1 cellular context compared by ENCODE assay signal in the genomic region with DNA sequence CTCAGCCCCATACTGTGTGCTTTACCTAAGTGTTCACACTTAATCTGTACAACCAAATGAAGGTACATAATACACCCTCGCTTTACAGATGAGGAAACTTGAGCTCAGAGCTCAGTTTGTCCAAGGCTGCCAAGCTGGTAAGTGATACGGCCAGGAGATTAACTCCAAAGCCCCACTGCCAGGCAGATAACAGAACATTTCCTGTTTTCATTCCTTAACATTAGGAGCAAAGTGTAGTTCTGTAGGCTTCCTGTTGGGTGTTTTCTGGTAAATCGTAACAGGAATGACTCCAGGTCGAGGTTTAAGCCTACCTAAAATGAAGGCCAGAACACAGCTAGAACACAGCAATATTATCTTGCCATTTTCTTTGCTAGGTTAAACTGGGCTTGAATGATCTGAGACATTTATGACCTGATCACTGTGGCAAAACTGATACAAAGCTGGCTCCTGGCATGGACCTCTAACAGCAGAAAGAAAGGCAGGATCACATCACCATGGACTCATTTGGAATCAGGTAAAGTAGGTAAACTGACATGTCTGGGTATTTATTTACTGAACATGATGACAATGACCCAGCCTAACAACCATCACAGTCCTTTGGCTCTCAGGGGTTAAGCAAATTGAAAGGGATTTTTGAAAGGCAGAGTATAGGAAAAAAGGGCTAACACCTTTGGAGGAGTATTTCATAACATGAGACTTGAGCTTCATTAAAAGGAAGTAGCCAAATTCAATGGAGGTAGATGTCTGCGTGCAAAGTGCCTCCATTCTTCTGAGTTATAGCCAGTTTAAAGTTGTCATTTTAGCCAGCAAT.
TF ChIP-seq lines count a peak whose summit lies in the region.

No MANE protein-coding gene starts in this region.

TF ChIP-seq in endothelial cell of umbilical vein, 7 proteins besides CTCF, POLR2A, EP300 and RAD21:
- TF ChIP-seq GATA2 (IDR thresholded peaks at IDR 0.05; ENCODE audit: insufficient read depth, insufficient read length, low read depth, low read length) (peak; percentile 84), JUN (IDR thresholded peaks at IDR 0.05; ENCODE audit: borderline replicate concordance, insufficient read depth, insufficient read length, low read depth) (no peak)
